In the genomic region with DNA sequence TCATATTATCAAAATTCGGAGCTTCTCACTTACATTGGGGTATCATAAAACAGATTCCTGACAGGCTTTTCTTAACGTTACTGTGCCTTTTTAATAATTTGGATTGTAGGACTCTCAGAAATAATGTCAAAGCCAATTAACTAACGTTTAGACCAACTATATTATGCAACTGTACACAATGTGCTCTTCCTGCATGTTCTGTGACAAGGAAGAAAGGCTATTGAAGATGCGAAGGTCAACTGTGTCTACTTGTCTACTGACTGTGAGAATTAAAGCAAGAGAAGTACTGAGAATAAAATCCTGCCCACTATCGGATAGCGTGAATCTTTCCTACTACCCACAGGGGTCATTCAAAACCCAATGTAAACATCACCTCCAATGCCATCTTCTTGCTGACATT, we compare ENCODE assay signal across 36 cellular contexts.
"Had no signal": no experiment of that assay in that cellular context is flagged by ENCODE, and none has a peak within 500 bp of the region (broad histone marks: within the 10 kb centered on the region; RNA-seq: fewer than 3 reads in every experiment).

No MANE protein-coding gene starts in this region.

- H3K4me1 Mint-ChIP-seq: activated B cell treated with CpG ODN at 0.5 μM for 24 hours; activated naive CD8-positive, alpha-beta T cell treated with anti-CD3 and anti-CD28 coated beads for 36 hours; activated T-helper 17 cell treated with anti-CD3 and anti-CD28 coated beads, Interleukin-2, amount 50 U/mL, for 72 hours had no signal

- H3K27me3 Mint-ChIP-seq: activated B cell treated with CpG ODN at 0.5 μM for 24 hours; activated CD4-positive, alpha-beta memory T cell treated with anti-CD3 and anti-CD28 coated beads for 36 hours; activated CD4-positive, alpha-beta T cell treated with anti-CD3 and anti-CD28 coated beads, Interleukin-2, amount 10 ng/mL, durations not matched to agents 24 days and 14 days; activated CD8-positive, alpha-beta T cell treated with anti-CD3 and anti-CD28 coated beads for 36 hours; activated naive CD8-positive, alpha-beta T cell treated with anti-CD3 and anti-CD28 coated beads for 36 hours; activated T-helper 17 cell treated with anti-CD3 and anti-CD28 coated beads, Interleukin-2, amount 50 U/mL, for 72 hours had no signal

- H3K36me3 ChIP-seq: adrenal gland, brain microvascular endothelial cell had no signal

- H3K9me3 ChIP-seq: adrenal gland, body of pancreas, breast epithelium had no signal

- ATAC-seq: activated CD8-positive, alpha-beta T cell treated with anti-CD3 and anti-CD28 coated beads for 36 hours; activated naive CD4-positive, alpha-beta T cell treated with anti-CD3 and anti-CD28 coated beads, Interleukin-2, amount 50 U/mL, for 72 hours; activated T-cell treated with anti-CD3 and anti-CD28 coated beads, Interleukin-2, amount 50 U/mL, for 4 hours; activated T-cell treated with anti-CD3 and anti-CD28 coated beads, Interleukin-2, amount 50 U/mL, for 72 hours; activated T-helper 17 cell treated with anti-CD3 and anti-CD28 coated beads, Interleukin-2, amount 50 U/mL, for 72 hours; body of pancreas had no signal

- H3K27ac Mint-ChIP-seq: activated B cell treated with CpG ODN at 0.5 μM for 24 hours; activated CD4-positive, alpha-beta memory T cell treated with anti-CD3 and anti-CD28 coated beads for 36 hours; activated CD4-positive, alpha-beta T cell treated with anti-CD3 and anti-CD28 coated beads, Interleukin-2, amount 10 ng/mL, durations not matched to agents 24 days and 14 days; activated CD8-positive, alpha-beta T cell treated with anti-CD3 and anti-CD28 coated beads for 36 hours; activated naive CD4-positive, alpha-beta T cell treated with anti-CD3 and anti-CD28 coated beads for 36 hours; activated naive CD4-positive, alpha-beta T cell treated with anti-CD3 and anti-CD28 coated beads, Interleukin-2, amount 50 U/mL, for 72 hours; activated naive CD8-positive, alpha-beta T cell treated with anti-CD3 and anti-CD28 coated beads for 36 hours; activated T-cell treated with anti-CD3 and anti-CD28 coated beads, Interleukin-2, amount 50 U/mL, for 72 hours; activated T-helper 1 cell treated with anti-CD3 and anti-CD28 coated beads, Interleukin-12 subunit alpha, Interleukin-12 subunit beta, Interleukin-2, Interleukin-4 antibody, amounts not matched to agents 30 ng/mL and 10 ng/mL and 1 ng/mL, durations not matched to agents 14 hours and 24 hours and 36 hours; activated T-helper 17 cell treated with anti-CD3 and anti-CD28 coated beads, Interleukin-2, amount 50 U/mL, for 72 hours; T-helper 1 cell treated with Interleukin-12 subunit alpha and Interleukin-12 subunit beta and Interleukin-4 antibody, amounts not matched to agents 30 μg/mL and 1 μg/mL, for 36 hours; T-helper 2 cell treated with Interferon-gamma antibody and Interleukin-4, amounts not matched to agents 5 μg/mL and 100 μg/mL, for 36 hours had no signal

- H3K27me3 ChIP-seq: adrenal gland, body of pancreas, brain microvascular endothelial cell, breast epithelium had no signal

- H3K4me1 ChIP-seq: adrenal gland, body of pancreas, breast epithelium had no signal

- DNase-seq: activated B cell treated with CpG ODN at 0.5 μM for 24 hours; activated CD4-positive, alpha-beta memory T cell treated with anti-CD3 and anti-CD28 coated beads for 36 hours; activated CD4-positive, alpha-beta T cell treated with anti-CD3 and anti-CD28 coated beads for 4 hours; activated CD4-positive, alpha-beta T cell treated with anti-CD3 and anti-CD28 coated beads, Interleukin-2, amount 10 ng/mL, durations not matched to agents 24 days and 14 days; activated CD4-positive, alpha-beta T cell treated with anti-CD3 and anti-CD28 coated beads, Interleukin-2, amount 50 U/mL, for 1 hour; activated CD4-positive, alpha-beta T cell treated with anti-CD3 and anti-CD28 coated beads, Interleukin-2, amount 50 U/mL, for 4 hours; activated CD4-positive, CD25-positive, alpha-beta regulatory T cell treated with anti-CD3 and anti-CD28 coated beads, Interleukin-2, amount 50 U/mL, for 72 hours; activated CD8-positive, alpha-beta memory T cell treated with anti-CD3 and anti-CD28 coated beads, Interleukin-2, amount 50 U/mL, for 4 hours; activated CD8-positive, alpha-beta T cell treated with anti-CD3 and anti-CD28 coated beads for 36 hours; activated effector memory CD4-positive, alpha-beta T cell treated with anti-CD3 and anti-CD28 coated beads, Interleukin-2, amount 50 U/mL, for 16 hours; activated gamma-delta T cell treated with Interleukin-2 at 50 U/mL for 16 hours; activated naive CD4-positive, alpha-beta T cell; activated naive CD4-positive, alpha-beta T cell treated with anti-CD3 and anti-CD28 coated beads for 36 hours; activated naive CD4-positive, alpha-beta T cell treated with anti-CD3 and anti-CD28 coated beads, Interleukin-2, amount 50 U/mL, for 16 hours; activated naive CD8-positive, alpha-beta T cell treated with anti-CD3 and anti-CD28 coated beads for 36 hours; activated T-cell treated with anti-CD3 and anti-CD28 coated beads for 4 hours; activated T-cell treated with anti-CD3 and anti-CD28 coated beads, Interleukin-2, amount 50 U/mL, for 1 hour; activated T-cell treated with anti-CD3 and anti-CD28 coated beads, Interleukin-2, amount 50 U/mL, for 4 hours; activated T-cell treated with anti-CD3 and anti-CD28 coated beads, Interleukin-2, amount 50 U/mL, for 72 hours; adrenal gland; amniotic stem cell; aorta; body of pancreas; brain microvascular endothelial cell; central memory CD4-positive, alpha-beta T cell; T-helper 1 cell; T-helper 2 cell; T-helper 9 cell had no signal

- H3K4me3 Mint-ChIP-seq: activated B cell treated with CpG ODN at 0.5 μM for 24 hours; activated CD4-positive, alpha-beta memory T cell treated with anti-CD3 and anti-CD28 coated beads for 36 hours; activated CD4-positive, alpha-beta T cell treated with anti-CD3 and anti-CD28 coated beads, Interleukin-2, amount 10 ng/mL, durations not matched to agents 24 days and 14 days; activated CD8-positive, alpha-beta T cell treated with anti-CD3 and anti-CD28 coated beads for 36 hours; activated naive CD4-positive, alpha-beta T cell treated with anti-CD3 and anti-CD28 coated beads for 36 hours; activated naive CD8-positive, alpha-beta T cell treated with anti-CD3 and anti-CD28 coated beads for 36 hours; activated T-cell treated with anti-CD3 and anti-CD28 coated beads, Interleukin-2, amount 50 U/mL, for 4 hours; activated T-cell treated with anti-CD3 and anti-CD28 coated beads, Interleukin-2, amount 50 U/mL, for 72 hours; activated T-helper 1 cell treated with anti-CD3 and anti-CD28 coated beads, Interleukin-12 subunit alpha, Interleukin-12 subunit beta, Interleukin-2, Interleukin-4 antibody, amounts not matched to agents 30 ng/mL and 10 ng/mL and 1 ng/mL, durations not matched to agents 14 hours and 24 hours and 36 hours; activated T-helper 17 cell treated with anti-CD3 and anti-CD28 coated beads, Interleukin-2, amount 50 U/mL, for 72 hours; T-helper 1 cell treated with Interleukin-12 subunit alpha and Interleukin-12 subunit beta and Interleukin-4 antibody, amounts not matched to agents 30 μg/mL and 1 μg/mL, for 36 hours; T-helper 2 cell treated with Interferon-gamma antibody and Interleukin-4, amounts not matched to agents 5 μg/mL and 100 μg/mL, for 36 hours had no signal

- H3K9me3 Mint-ChIP-seq: activated B cell treated with CpG ODN at 0.5 μM for 24 hours; activated CD4-positive, alpha-beta memory T cell treated with anti-CD3 and anti-CD28 coated beads for 36 hours; activated CD4-positive, alpha-beta T cell treated with anti-CD3 and anti-CD28 coated beads, Interleukin-2, amount 10 ng/mL, durations not matched to agents 24 days and 14 days; activated CD8-positive, alpha-beta T cell treated with anti-CD3 and anti-CD28 coated beads for 36 hours; activated naive CD4-positive, alpha-beta T cell treated with anti-CD3 and anti-CD28 coated beads for 36 hours; activated naive CD4-positive, alpha-beta T cell treated with anti-CD3 and anti-CD28 coated beads, Interleukin-2, amount 50 U/mL, for 72 hours; activated naive CD8-positive, alpha-beta T cell treated with anti-CD3 and anti-CD28 coated beads for 36 hours; activated T-cell treated with anti-CD3 and anti-CD28 coated beads, Interleukin-2, amount 50 U/mL, for 4 hours; activated T-cell treated with anti-CD3 and anti-CD28 coated beads, Interleukin-2, amount 50 U/mL, for 72 hours; activated T-helper 1 cell treated with anti-CD3 and anti-CD28 coated beads, Interleukin-12 subunit alpha, Interleukin-12 subunit beta, Interleukin-2, Interleukin-4 antibody, amounts not matched to agents 30 ng/mL and 10 ng/mL and 1 ng/mL, durations not matched to agents 14 hours and 24 hours and 36 hours; activated T-helper 17 cell treated with anti-CD3 and anti-CD28 coated beads, Interleukin-2, amount 50 U/mL, for 72 hours; T-helper 1 cell treated with Interleukin-12 subunit alpha and Interleukin-12 subunit beta and Interleukin-4 antibody, amounts not matched to agents 30 μg/mL and 1 μg/mL, for 36 hours; T-helper 2 cell treated with Interferon-gamma antibody and Interleukin-4, amounts not matched to agents 5 μg/mL and 100 μg/mL, for 36 hours had no signal

- H3K4me3 ChIP-seq: adrenal gland, body of pancreas, breast epithelium had no signal

- H3K27ac ChIP-seq: adrenal gland, body of pancreas, brain microvascular endothelial cell, breast epithelium had no signal

- FAIRE-seq: astrocyte, TTC549 had no signal
